Comparison of ENCODE assay signal across 16 cellular contexts in the genomic region with DNA sequence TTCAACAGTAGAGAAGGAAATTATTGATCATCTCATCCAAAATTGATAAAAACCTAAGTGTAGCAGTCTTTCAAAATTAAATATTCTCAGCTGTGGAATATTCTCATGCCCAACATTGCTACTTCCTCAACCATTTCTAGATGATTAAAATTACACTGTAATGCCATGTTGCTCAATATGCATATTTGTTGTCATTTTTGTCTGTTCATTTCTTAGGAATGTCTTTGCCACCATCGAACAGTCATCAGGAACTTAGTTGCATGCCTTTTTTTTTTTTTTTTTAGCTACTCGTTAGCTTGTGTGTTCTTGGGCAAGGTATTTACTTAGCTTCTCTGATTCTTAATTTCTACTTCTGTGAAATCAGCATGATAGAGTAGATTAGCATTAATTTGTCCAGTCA.
A peak's percentile ranks its signal among the peaks of the same experiment; 100 is the strongest.
DNase-seq lines count a peak whose midpoint lies in the region; TF ChIP-seq lines count a peak whose summit lies in the region.
"Had no signal": no experiment of that assay in that cellular context is flagged by ENCODE, and none has a peak within 500 bp of the region (broad histone marks: within the 10 kb centered on the region; RNA-seq: fewer than 3 reads in every experiment).

No MANE protein-coding gene starts in this region.

- H2AFZ ChIP-seq in ACC112 (ENCODE audit: low read length, unreplicated experiment): no peak overlapping the region
- H2AFZ ChIP-seq: GM23338 had no signal

- DNase-seq in GM03348 (ENCODE audit: low spot score) (peak; percentile 79), amniotic epithelial cell (ENCODE audit: low read depth) (peak; percentile 76), foreskin fibroblast (peak; percentile 69 to 78), Ammon's horn (ENCODE audit: low spot score) (no peak), NCI-H524 treated with DMSO at 0.1 percent for 48 hours (lab: John Stamatoyannopoulos, UW) (no peak), NCI-H1417 treated with DMSO at 0.1 percent for 48 hours (lab: John Stamatoyannopoulos, UW) (no peak), NCI-H2227 treated with DMSO at 0.1 percent for 48 hours (lab: John Stamatoyannopoulos, UW) (no peak)
- DNase-seq: activated CD4-positive, alpha-beta T cell treated with anti-CD3 and anti-CD28 coated beads for 36 hours; colonic mucosa; left lung; stimulated activated CD4-positive, alpha-beta T cell treated with anti-CD3 and anti-CD28 coated beads, Interleukin-2, amount 100 ng/mL, for 24 hours; T-helper 17 cell had no signal

- H3K4me3 ChIP-seq in ACC112 (ENCODE audit: low read depth, low read length) (peak overlapping the region; percentile 37; the same call in 1 of the 2 replicates), foreskin fibroblast (ENCODE audit: low read depth in 1 of 2, low read length in 2 of 2) (no peak overlapping the region)
- H3K4me3 ChIP-seq: colonic mucosa, esophagus muscularis mucosa, GM23338, left lung, tibial nerve had no signal

- TF ChIP-seq CTCF in foreskin fibroblast (IDR thresholded peaks at IDR 0.05; ENCODE audit: low read depth, low read length): no peak

- H3K27me3 ChIP-seq in ACC112 (ENCODE audit: insufficient read depth, low read length): no peaks in the 10 kb centered on the region
- H3K27me3 ChIP-seq: colonic mucosa, esophagus muscularis mucosa, left lung, tibial nerve had no signal

- no peaks in the 10 kb centered on the region for H3K36me3 ChIP-seq in ACC112 (ENCODE audit: insufficient read depth, low read length)
- H3K36me3 ChIP-seq: colonic mucosa had no signal

- H3K4me1 ChIP-seq in ACC112 (ENCODE audit: control insufficient read depth, insufficient read depth, low read length, unreplicated experiment): peaks cover 27% of the 10 kb centered on the region
- H3K4me1 ChIP-seq: colonic mucosa had no signal

- no peaks in the 10 kb centered on the region for H3K79me2 ChIP-seq in ACC112 (ENCODE audit: control insufficient read depth, insufficient read depth, low read length, unreplicated experiment)

- peak overlapping the region; percentile 93 for H3K27ac ChIP-seq in ACC112 (ENCODE audit: low read depth, low read length)
- H3K27ac ChIP-seq: colonic mucosa had no signal

Comparison
In these comparisons a context has a peak if more than half of its experiments do, and no peak if none do; other contexts are left out.
1. DNase-seq: peak in GM03348 (single experiment), amniotic epithelial cell (single experiment) and foreskin fibroblast (2 of 2); none in Ammon's horn (single experiment), NCI-H524 treated with DMSO at 0.1 percent for 48 hours (single experiment), NCI-H1417 treated with DMSO at 0.1 percent for 48 hours (single experiment) and NCI-H2227 treated with DMSO at 0.1 percent for 48 hours (single experiment).